ENCODE assay signal across 9 cellular contexts in the genomic region with DNA sequence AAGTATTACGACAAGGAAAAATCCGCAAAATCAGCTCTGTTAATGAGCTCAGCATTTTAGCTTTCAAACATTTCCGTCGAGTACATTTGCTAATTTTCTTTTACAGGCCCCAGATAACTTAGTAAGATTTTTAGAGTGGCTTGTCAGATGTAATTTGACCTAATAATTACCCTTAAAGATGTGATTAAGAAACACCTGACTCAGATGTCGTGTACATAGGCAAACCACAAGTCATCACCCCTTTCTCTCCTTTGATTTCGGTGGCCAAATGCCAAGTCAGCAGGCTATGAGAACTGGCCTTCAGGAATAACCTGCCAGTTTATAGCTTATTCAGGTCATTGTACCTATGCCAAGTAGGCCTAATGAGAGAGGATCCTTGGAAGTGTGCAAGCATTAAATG.
A peak's percentile ranks its signal among the peaks of the same experiment; 100 is the strongest.
DNase-seq lines count a peak whose midpoint lies in the region; ATAC-seq, FAIRE-seq and TF ChIP-seq lines count a peak whose summit lies in the region.
"Had no signal": no experiment of that assay in that cellular context is flagged by ENCODE, and none has a peak within 500 bp of the region (broad histone marks: within the 10 kb centered on the region; RNA-seq: fewer than 3 reads in every experiment).

No MANE protein-coding gene starts in this region.

- H3K4me3 ChIP-seq in heart right ventricle (no peak overlapping the region), gastroesophageal sphincter (no peak overlapping the region)

- TF ChIP-seq POLR2A in gastroesophageal sphincter (IDR thresholded peaks at IDR 0.05), result no peak

- H3K4me1 ChIP-seq in heart right ventricle (peaks cover 0 to 24% (median 2%) of the 10 kb centered on the region in 9 donors), gastroesophageal sphincter (peaks cover 0 to 47% (median 4%) of the 10 kb centered on the region in 3 donors)

- DNase-seq in Right ventricle myocardium inferior (ENCODE audit: missing footprints) (no peak), cardiac septum (ENCODE audit: low spot score) (no peak), RPMI8226 (peak; percentile 12), heart right ventricle (peak in 1 of 2 donors; percentile 67), GM19239 (ENCODE audit: insufficient read length, low spot score) (no peak), posterior vena cava (ENCODE audit: low spot score) (no peak)
- DNase-seq: activated CD4-positive, alpha-beta T cell treated with anti-CD3 and anti-CD28 coated beads, Interleukin-2, amount 10 ng/mL, durations not matched to agents 7 days and 5 days had no signal

- WGBS in heart right ventricle, 2 donors, result 48 to 60% methylated on average over 6 of the region's 6 CpGs
- WGBS in gastroesophageal sphincter (ENCODE audit: low coverage in 1 of 2), 2 donors, result 67 to 82% methylated on average over 6 of the region's 6 CpGs

- H3K27ac ChIP-seq in heart right ventricle (peak overlapping the region in 8 of 10 donors; percentile 53 to 85 (median 77)), gastroesophageal sphincter (peak overlapping the region in 2 of 4 donors; percentile 39 to 52)

- FAIRE-seq in GM19239 (lab: Jason Lieb, UNC), result no peak

- TF ChIP-seq CTCF in heart right ventricle (IDR thresholded peaks at IDR 0.05) (no peak), gastroesophageal sphincter (IDR thresholded peaks at IDR 0.05) (no peak)

- H3K27me3 ChIP-seq in heart right ventricle (no peaks in the 10 kb centered on the region), gastroesophageal sphincter (no peaks in the 10 kb centered on the region)

- peak; percentile 75 for ATAC-seq in Right ventricle myocardium inferior
- ATAC-seq in heart right ventricle, result peak; percentile 63 to 91 (median 88)
- no peak for ATAC-seq in gastroesophageal sphincter
- no peak for ATAC-seq in GM21723 (IDR thresholded peaks at IDR 0.05; ENCODE audit: unreplicated experiment)

- H3K36me3 ChIP-seq in heart right ventricle (no peaks in the 10 kb centered on the region), gastroesophageal sphincter (no peaks in the 10 kb centered on the region)

- no peaks in the 10 kb centered on the region for H3K9me3 ChIP-seq in heart right ventricle
- no peaks in the 10 kb centered on the region for H3K9me3 ChIP-seq in gastroesophageal sphincter

- no peak for TF ChIP-seq EP300 in gastroesophageal sphincter (IDR thresholded peaks at IDR 0.05)

- intact Hi-C loops in Right ventricle myocardium inferior (cut with DNase I) (loop anchor here (2.0 to 10.0 kb wide), 3 partner anchors 45 to 365 kb away; a partner anchor contains a TSS), cardiac septum (cut with DNase I) (loop anchor here (5.0 kb wide), 1 partner anchor 368 kb away; a partner anchor contains a TSS), heart right ventricle (cut with DNase I) (no loop called here), posterior vena cava (cut with DNase I) (no loop called here)

Comparison
In these comparisons a context has a peak if more than half of its experiments do, and no peak if none do; other contexts are left out.
1. intact Hi-C loops: an anchor here in Right ventricle myocardium inferior (2.0 to 10.0 kb wide) and cardiac septum (5.0 kb wide); none called in heart right ventricle and posterior vena cava.
2. ATAC-seq: peak in Right ventricle myocardium inferior (single experiment) and heart right ventricle (8 of 8); none in gastroesophageal sphincter (single experiment) and GM21723 (single experiment).